Comparison of ENCODE assay signal across 14 cellular contexts in genomic region chr10:71621263-71621751, GRCh38.
DNase-seq lines count a peak whose midpoint lies in the region; ATAC-seq, FAIRE-seq and TF ChIP-seq lines count a peak whose summit lies in the region.
"Had no signal": no experiment of that assay in that cellular context is flagged by ENCODE, and none has a peak within 500 bp of the region (broad histone marks: within the 10 kb centered on the region; RNA-seq: fewer than 3 reads in every experiment).

No MANE protein-coding gene starts in this region.

- H3K4me2 ChIP-seq in HepG2 (ENCODE audit: low read depth, low read length) = no peak overlapping the region

- H3K79me2 ChIP-seq in HepG2 (ENCODE audit: insufficient read depth, low read length) = no peaks in the 10 kb centered on the region

- no peak for TF ChIP-seq EP300 in HepG2 (IDR thresholded peaks at IDR 0.05; ENCODE audit: low read depth in 2 of 2, low read length in 2 of 2)
- TF ChIP-seq EP300 in HepG2 (CRISPR knock-in tag; IDR thresholded peaks at IDR 0.05; ENCODE audit: borderline replicate concordance) = no peak

- FAIRE-seq in HepG2 (lab: Jason Lieb, UNC) = no peak
- FAIRE-seq: A549 had no signal

- BruUV-seq in HepG2 (replicated peaks; lab: Mats Ljungman, UMichigan) = no TSS peak

- no peaks in the 10 kb centered on the region for H3K36me3 ChIP-seq in liver (ENCODE audit: control insufficient read depth in 4 of 4, insufficient read depth in 3 of 4, low read depth in 1 of 4, low read length in 3 of 4)
- no peaks in the 10 kb centered on the region for H3K36me3 ChIP-seq in HepG2 (replicated peaks in 1 of 2; ENCODE audit: control insufficient read depth in 1 of 2, insufficient read depth in 2 of 2, low read length in 2 of 2)
- no peaks in the 10 kb centered on the region for H3K36me3 ChIP-seq in neuron (ENCODE audit: insufficient read depth, low read length)

- peak overlapping the region; percentile 25 to 58 for H3K27ac ChIP-seq in liver (ENCODE audit: low read depth in 1 of 2, low read length in 2 of 2)
- H3K27ac ChIP-seq in HepG2 (ENCODE audit: extremely low read length, insufficient read depth, low read length) = no peak overlapping the region
- H3K27ac ChIP-seq: A549 had no signal

- no peaks in the 10 kb centered on the region for H3K9me3 Mint-ChIP-seq in natural killer cell treated with Interleukin-12 subunit alpha and Interleukin-12 subunit beta and Interleukin-15 and Interleukin-18, amount 100 ng/mL, for 72 hours
- H3K9me3 Mint-ChIP-seq: stimulated activated naive B cell treated with anti-CD40 and anti-IgM and Interleukin-4, amounts not matched to agents 10 μg/mL and 1 μg/mL and 100 μg/mL, for 72 hours; T-helper 1 cell treated with Interleukin-12 subunit alpha and Interleukin-12 subunit beta and Interleukin-4 antibody, amounts not matched to agents 30 μg/mL and 1 μg/mL, for 36 hours had no signal

- H3K4me1 ChIP-seq in liver (ENCODE audit: control insufficient read depth in 4 of 4, insufficient read depth in 4 of 4, low read length in 3 of 4) = peaks cover 11 to 34% (median 24%) of the 10 kb centered on the region in 4 donors
- H3K4me1 ChIP-seq in HepG2 (ENCODE audit: insufficient read depth, low read length) = peaks cover 26% of the 10 kb centered on the region
- peaks cover 32% of the 10 kb centered on the region for H3K4me1 ChIP-seq in neuron (ENCODE audit: insufficient read depth, low read length)

- no peak overlapping the region for H3K4me3 ChIP-seq in liver (ENCODE audit: low read depth in 1 of 3, low read length in 3 of 3)
- no peak overlapping the region for H3K4me3 ChIP-seq in HepG2 (replicated peaks in 1 of 3; ENCODE audit: insufficient read depth in 1 of 3, low read depth in 2 of 3, low read length in 3 of 3)
- no peak overlapping the region for H3K4me3 ChIP-seq in neuron (ENCODE audit: low read length)
- H3K4me3 ChIP-seq: A549 had no signal

- H3K9ac ChIP-seq in liver (ENCODE audit: low read depth in 1 of 2, low read length in 2 of 2) = no peak overlapping the region
- H3K9ac ChIP-seq in HepG2 (ENCODE audit: insufficient read depth, low read depth, low read length) = no peak overlapping the region

- H2AFZ ChIP-seq in HepG2 (ENCODE audit: low read length) = no peak overlapping the region
- peak overlapping the region; percentile 17 for H2AFZ ChIP-seq in neuron (ENCODE audit: low read depth, low read length)

- POLR2A ChIA-PET in HepG2 (lab: Yijun Ruan, JAX) = no interaction called here

- CTCF ChIA-PET in HepG2 (lab: Yijun Ruan, JAX; ENCODE audit: low intra/inter-chr PET ratio, low total read pairs) = no interaction called here

- intact Hi-C loops in HepG2 (cut with micrococcal nuclease; ENCODE audit: unreplicated experiment) = no loop called here

- TF ChIP-seq RAD21 in liver (IDR thresholded peaks at IDR 0.05) = no peak
- no peak for TF ChIP-seq RAD21 in HepG2 (CRISPR knock-in tag; IDR thresholded peaks at IDR 0.05)

- no peaks in the 10 kb centered on the region for H3K9me3 ChIP-seq in liver (ENCODE audit: control insufficient read depth in 4 of 4, low read length in 3 of 4)
- no peaks in the 10 kb centered on the region for H3K9me3 ChIP-seq in HepG2 (ENCODE audit: low read length)
- no peaks in the 10 kb centered on the region for H3K9me3 ChIP-seq in neuron (ENCODE audit: low read length)
- H3K9me3 ChIP-seq: A549 had no signal

- TF ChIP-seq CTCF in liver (IDR thresholded peaks at IDR 0.05; ENCODE audit: low read depth, low read length, missing input control) = no peak
- TF ChIP-seq CTCF in HepG2 (CRISPR knock-in tag; IDR thresholded peaks at IDR 0.05) = no peak

- H3K27me3 ChIP-seq in liver (ENCODE audit: control insufficient read depth in 4 of 4, insufficient read depth in 4 of 4, low read length in 3 of 4) (no peaks in the 10 kb centered on the region), HepG2 (ENCODE audit: control insufficient read depth in 1 of 2, insufficient read depth in 2 of 2, low read length in 2 of 2) (peaks cover 2 to 36% of the 10 kb centered on the region in 2 experiments; a peak in 3 of 5 replicates), neuron (ENCODE audit: insufficient read depth, low read length) (peaks cover 2% of the 10 kb centered on the region)

- WGBS in liver = 51% methylated on average over 10 of the region's 10 CpGs
- 50% methylated on average over 9 of the region's 10 CpGs for WGBS in HepG2 (ENCODE audit: low lambda C conversion rate)

- H3K4me3 Mint-ChIP-seq in natural killer cell treated with Interleukin-12 subunit alpha and Interleukin-12 subunit beta and Interleukin-15 and Interleukin-18, amount 100 ng/mL, for 72 hours = no peak overlapping the region
- H3K4me3 Mint-ChIP-seq: stimulated activated naive B cell treated with anti-CD40 and anti-IgM and Interleukin-4, amounts not matched to agents 10 μg/mL and 1 μg/mL and 100 μg/mL, for 72 hours; T-helper 1 cell treated with Interleukin-12 subunit alpha and Interleukin-12 subunit beta and Interleukin-4 antibody, amounts not matched to agents 30 μg/mL and 1 μg/mL, for 36 hours had no signal

- TF ChIP-seq POLR2A in HepG2 (IDR thresholded peaks at IDR 0.05; ENCODE audit: insufficient read depth in 1 of 2, low read depth in 2 of 2, low read length in 2 of 2) = no peak

- ATAC-seq in HepG2 = no peak
- no peak for ATAC-seq in GM21515 (IDR thresholded peaks at IDR 0.05; ENCODE audit: unreplicated experiment)
- no peak for ATAC-seq in natural killer cell treated with Interleukin-12 subunit alpha and Interleukin-12 subunit beta and Interleukin-15 and Interleukin-18, amount 100 ng/mL, for 72 hours
- ATAC-seq: esophagus mucosa had no signal

- DNase-seq in HepG2 (ENCODE audit: low spot score) (no peak), glomerular visceral epithelial cell (ENCODE audit: extremely low spot score) (peak; percentile 6), NCI-H2171 (lab: John Stamatoyannopoulos, UW) (no peak), cerebellum (ENCODE audit: low spot score) (no peak)
- no peak for DNase-seq in natural killer cell treated with Interleukin-12 subunit alpha and Interleukin-12 subunit beta and Interleukin-15 and Interleukin-18, amount 100 ng/mL, for 72 hours (ENCODE audit: low spot score)
- DNase-seq: activated T-cell treated with anti-CD3 and anti-CD28 coated beads, Interleukin-2, amount 50 U/mL, for 48 hours; NCI-H187; stimulated activated naive B cell treated with anti-CD40 and anti-IgM and Interleukin-4, amounts not matched to agents 10 μg/mL and 1 μg/mL and 100 μg/mL, for 72 hours had no signal

- no peaks in the 10 kb centered on the region for H3K27me3 Mint-ChIP-seq in natural killer cell treated with Interleukin-12 subunit alpha and Interleukin-12 subunit beta and Interleukin-15 and Interleukin-18, amount 100 ng/mL, for 72 hours

- in situ Hi-C loops in HepG2 (cut with HindIII; ENCODE audit: extremely low pct_ligation_motif_present, low pct_unique_long_range_greater_than_20kb) = no loop called here

- H4K20me1 ChIP-seq in HepG2 (ENCODE audit: insufficient read depth, low read length) = no peaks in the 10 kb centered on the region

- H3K4me1 Mint-ChIP-seq in natural killer cell treated with Interleukin-12 subunit alpha and Interleukin-12 subunit beta and Interleukin-15 and Interleukin-18, amount 100 ng/mL, for 72 hours (ENCODE audit: low read depth in 2 of 2) = no peaks in the 10 kb centered on the region

- no peaks in the 10 kb centered on the region for H3K36me3 Mint-ChIP-seq in natural killer cell treated with Interleukin-12 subunit alpha and Interleukin-12 subunit beta and Interleukin-15 and Interleukin-18, amount 100 ng/mL, for 72 hours
- H3K36me3 Mint-ChIP-seq: stimulated activated naive B cell treated with anti-CD40 and anti-IgM and Interleukin-4, amounts not matched to agents 10 μg/mL and 1 μg/mL and 100 μg/mL, for 72 hours had no signal

- H3K27ac Mint-ChIP-seq in natural killer cell treated with Interleukin-12 subunit alpha and Interleukin-12 subunit beta and Interleukin-15 and Interleukin-18, amount 100 ng/mL, for 72 hours = no peak overlapping the region
- H3K27ac Mint-ChIP-seq: T-helper 1 cell treated with Interleukin-12 subunit alpha and Interleukin-12 subunit beta and Interleukin-4 antibody, amounts not matched to agents 30 μg/mL and 1 μg/mL, for 36 hours had no signal

TF ChIP-seq in liver, 16 proteins besides CTCF, POLR2A, EP300 and RAD21 (continues in another document):
- TF ChIP-seq GABPA (IDR thresholded peaks at IDR 0.05 in 1 of 2, conservative IDR thresholded peaks at IDR 0.05 in 1 of 2) (no peak), NR2F2 (IDR thresholded peaks at IDR 0.05) (no peak), MAX (IDR thresholded peaks at IDR 0.05) (peak; percentile 93), YY1 (IDR thresholded peaks at IDR 0.05) (no peak), TAF1 (conservative IDR thresholded peaks at IDR 0.05) (no peak), RXRA (IDR thresholded peaks at IDR 0.05) (peak; percentile 49 to 80), ATF3 (IDR thresholded peaks at IDR 0.05) (no peak)

TF ChIP-seq in HepG2, 621 proteins besides CTCF, POLR2A, EP300 and RAD21:
- no peak for TF ChIP-seq MLX (CRISPR knock-in tag; IDR thresholded peaks at IDR 0.05)
- no peak for TF ChIP-seq DNMT1 (CRISPR knock-in tag; IDR thresholded peaks at IDR 0.05)
- no peak for TF ChIP-seq ZNF207 (IDR thresholded peaks at IDR 0.05; ENCODE audit: borderline replicate concordance)
